ENCODE assay signal across 8 cellular contexts in the genomic region with DNA sequence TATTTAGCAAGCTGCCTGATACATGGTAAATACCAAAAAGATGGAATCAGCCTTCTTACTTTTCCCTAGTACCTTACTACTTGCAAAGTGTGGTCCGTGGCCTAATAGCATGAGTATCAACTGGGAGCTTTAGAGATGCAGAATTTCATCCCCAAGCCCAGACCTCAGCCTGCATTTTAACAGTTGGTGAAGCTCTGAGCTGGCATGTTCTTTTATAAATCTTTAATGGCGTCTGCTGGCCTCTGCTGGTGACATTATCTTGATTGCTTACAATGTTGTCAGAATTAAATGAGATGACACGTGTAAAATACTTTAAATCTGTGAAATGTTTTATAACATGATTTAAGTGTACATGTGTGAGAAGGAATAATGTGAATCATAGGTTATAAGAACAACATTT.
A peak's percentile ranks its signal among the peaks of the same experiment; 100 is the strongest.
DNase-seq lines count a peak whose midpoint lies in the region; ATAC-seq and TF ChIP-seq lines count a peak whose summit lies in the region.

No MANE protein-coding gene starts in this region.

- no peaks in the 10 kb centered on the region for H3K9me2 ChIP-seq in Loucy (replicated peaks; ENCODE audit: low read depth, low read length)

- H3K36me3 Mint-ChIP-seq in chondrocyte (ENCODE audit: low read depth) = peaks cover 7% of the 10 kb centered on the region

- H3K4me1 ChIP-seq in Loucy (ENCODE audit: insufficient read depth, low read length, poor library complexity, severe bottlenecking) (peaks cover 6% of the 10 kb centered on the region), ovary (ENCODE audit: insufficient read depth) (no peaks in the 10 kb centered on the region), suprapubic skin (no peaks in the 10 kb centered on the region)

- TF ChIP-seq CTCF in Loucy (conservative IDR thresholded peaks at IDR 0.05; ENCODE audit: low read length) (peak; percentile 64), chondrocyte (IDR thresholded peaks at IDR 0.05) (peak; percentile 78), ovary (IDR thresholded peaks at IDR 0.05) (no peak), suprapubic skin (IDR thresholded peaks at IDR 0.05) (peak in 1 of 2 donors; percentile 5)

- intact Hi-C loops in ovary (cut with DNase I) = no loop called here

- H3K27ac Mint-ChIP-seq in chondrocyte (ENCODE audit: unreplicated experiment) = peak overlapping the region; percentile 97

- no peaks in the 10 kb centered on the region for H4K20me1 ChIP-seq in Loucy (ENCODE audit: insufficient read depth, low read length, poor library complexity, severe bottlenecking)

- H3K27me3 ChIP-seq in Loucy (ENCODE audit: insufficient read depth, low read length, poor library complexity, severe bottlenecking) (no peaks in the 10 kb centered on the region), ovary (no peaks in the 10 kb centered on the region), suprapubic skin (no peaks in the 10 kb centered on the region)

- H3K27ac ChIP-seq in ovary = no peak overlapping the region
- no peak overlapping the region for H3K27ac ChIP-seq in suprapubic skin

- TF ChIP-seq EP300 in ovary (IDR thresholded peaks at IDR 0.05) = no peak
- no peak for TF ChIP-seq EP300 in suprapubic skin (IDR thresholded peaks at IDR 0.05)

- H3K4me3 ChIP-seq in Loucy (ENCODE audit: low read length, poor library complexity, severe bottlenecking) = no peak overlapping the region
- no peak overlapping the region for H3K4me3 ChIP-seq in ovary
- H3K4me3 ChIP-seq in suprapubic skin = no peak overlapping the region

- H3K9ac ChIP-seq in Loucy (ENCODE audit: low read depth, low read length, poor library complexity, severe bottlenecking) = no peak overlapping the region

- H3F3A ChIP-seq in Loucy (ENCODE audit: low read depth) = no peaks in the 10 kb centered on the region

- no peak for TF ChIP-seq POLR2A in ovary (IDR thresholded peaks at IDR 0.05)
- no peak for TF ChIP-seq POLR2A in suprapubic skin (IDR thresholded peaks at IDR 0.05)

- no peak overlapping the region for H3K4me3 Mint-ChIP-seq in chondrocyte (ENCODE audit: unreplicated experiment)

- no peak overlapping the region for H2AFZ ChIP-seq in Loucy (ENCODE audit: low read length)

- 73 to 93% (median 93%) methylated on average over 3 of the region's 3 CpGs for WGBS in ovary, 3 donors
- 64% methylated on average over 3 of the region's 3 CpGs for WGBS in suprapubic skin

- no peak overlapping the region for H3K4me2 ChIP-seq in Loucy (ENCODE audit: low read depth, low read length, poor library complexity, severe bottlenecking)

- ATAC-seq in GM18520 (IDR thresholded peaks at IDR 0.05; ENCODE audit: unreplicated experiment) (no peak), HG03095 (IDR thresholded peaks at IDR 0.05; ENCODE audit: unreplicated experiment) (no peak)

- H3K36me3 ChIP-seq in Loucy (ENCODE audit: insufficient read depth, low read length) (peaks cover 12% of the 10 kb centered on the region; the same call in 1 of the 2 replicates), ovary (no peaks in the 10 kb centered on the region), suprapubic skin (no peaks in the 10 kb centered on the region)

- H3K27me3 Mint-ChIP-seq in chondrocyte (ENCODE audit: low read depth) = no peaks in the 10 kb centered on the region

- no peaks in the 10 kb centered on the region for H3K79me2 ChIP-seq in Loucy (ENCODE audit: insufficient read depth, low read length)

- H3K9me3 Mint-ChIP-seq in chondrocyte (ENCODE audit: low read depth) = no peaks in the 10 kb centered on the region

- H3K9me3 ChIP-seq in Loucy (ENCODE audit: insufficient read depth, low read depth, low read length) (no peaks in the 10 kb centered on the region), ovary (no peaks in the 10 kb centered on the region), suprapubic skin (no peaks in the 10 kb centered on the region)

- peak; percentile 51 for DNase-seq in DMS153 treated with DMSO at 0.1 percent for 48 hours (lab: John Stamatoyannopoulos, UW; ENCODE audit: unreplicated experiment)
- DNase-seq in chondrocyte (ENCODE audit: low spot score) = no peak
- peak; percentile 76 for DNase-seq in myocyte (ENCODE audit: low read depth)
- no peak for DNase-seq in ovary
- no peak for DNase-seq in suprapubic skin (ENCODE audit: low spot score in 2 of 2)

- H3K4me1 Mint-ChIP-seq in chondrocyte (ENCODE audit: low read depth) = peaks cover 48% of the 10 kb centered on the region

Comparison
In these comparisons a context has a peak if more than half of its experiments do, and no peak if none do; other contexts are left out.
1. DNase-seq: peak in DMS153 treated with DMSO at 0.1 percent for 48 hours (single experiment) and myocyte (single experiment); none in chondrocyte (single experiment), ovary (0 of 5) and suprapubic skin (0 of 2).
2. CTCF ChIP-seq: peak in Loucy (single experiment) and chondrocyte (single experiment); none in ovary (0 of 3).